Comparison of ENCODE assay signal across 8 cellular contexts in the genomic region with DNA sequence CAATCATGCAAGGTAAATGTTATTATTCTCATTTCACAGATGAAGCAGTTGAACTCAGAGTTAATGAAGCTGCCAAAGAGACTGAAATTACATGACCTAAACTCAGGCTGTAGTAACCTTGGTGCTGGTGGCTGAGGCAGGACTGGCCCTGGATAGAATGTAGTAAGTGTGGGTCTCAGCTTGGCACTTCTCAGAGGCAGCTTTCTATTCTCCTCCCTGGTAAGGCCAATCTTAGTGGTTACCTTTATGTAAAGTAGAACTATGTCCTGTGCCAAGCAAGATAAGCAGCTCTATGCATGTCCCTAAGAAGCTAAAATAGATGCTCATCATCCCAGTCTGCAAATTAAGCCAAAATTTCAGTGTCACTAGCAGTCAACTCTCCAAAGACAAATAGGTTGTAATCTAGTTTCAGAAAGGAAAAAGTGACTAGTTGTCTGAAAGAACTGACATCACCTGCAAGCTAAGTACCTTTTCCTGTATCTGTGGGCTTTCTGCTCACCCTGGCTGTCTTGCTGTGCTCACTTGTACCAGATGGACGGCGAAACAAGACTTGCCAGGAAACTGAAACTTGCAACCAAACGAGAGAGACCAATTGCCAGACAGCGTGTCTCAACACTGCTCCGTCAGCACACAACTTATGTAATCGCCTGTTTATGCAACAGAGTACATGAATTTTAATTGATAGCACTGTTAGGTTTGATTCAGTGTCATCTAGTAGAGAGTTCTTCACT. TPM values are rescaled to one million over a fixed set of nuclear protein-coding genes. Genes with fewer than 3 reads are reported as not detected.
DNase-seq lines count a peak whose midpoint lies in the region; ATAC-seq and TF ChIP-seq lines count a peak whose summit lies in the region.

No MANE protein-coding gene starts in this region.

- DNase-seq in GM19238 (ENCODE audit: insufficient read length, low spot score) (peak; percentile 37), dorsolateral prefrontal cortex (peak in 8 of 10 donors; percentile 12 to 69 (median 48)), sigmoid colon (peak; percentile 72), HuH-7 (ENCODE audit: low spot score) (no peak), NCI-H146 (lab: John Stamatoyannopoulos, UW) (no peak), NCI-H82 treated with DMSO at 0.1 percent for 48 hours (lab: John Stamatoyannopoulos, UW; ENCODE audit: unreplicated experiment) (no peak)
- peak; percentile 43 for DNase-seq in activated CD4-positive, alpha-beta T cell treated with anti-CD3 and anti-CD28 coated beads for 1 hour

- TF ChIP-seq CTCF in dorsolateral prefrontal cortex (IDR thresholded peaks at IDR 0.05 in 54 of 56, conservative IDR thresholded peaks at IDR 0.05 in 2 of 56; ENCODE audit: low read depth in 1 of 56, partially characterized antibody in 56 of 56) (no peak), sigmoid colon (IDR thresholded peaks at IDR 0.05) (no peak)

- ATAC-seq in HG03108 (IDR thresholded peaks at IDR 0.05; ENCODE audit: unreplicated experiment): peak; percentile 98

- intact Hi-C loops in dorsolateral prefrontal cortex (cut with DNase I) (no loop called here), sigmoid colon (cut with DNase I) (no loop called here)

- TF ChIP-seq POLR2A in sigmoid colon (IDR thresholded peaks at IDR 0.05): no peak

- no peaks in the 10 kb centered on the region for H3K4me1 ChIP-seq in sigmoid colon

- no peaks in the 10 kb centered on the region for H3K9me3 ChIP-seq in sigmoid colon

- H3K27me3 ChIP-seq in dorsolateral prefrontal cortex (peaks cover 0 to 3% (median 0%) of the 10 kb centered on the region in 45 donors), sigmoid colon (no peaks in the 10 kb centered on the region)

- no peak for TF ChIP-seq EP300 in sigmoid colon (IDR thresholded peaks at IDR 0.05)

- H3K4me3 ChIP-seq in dorsolateral prefrontal cortex (peak overlapping the region in 3 of 59 donors; percentile 2 to 12 (median 3)), sigmoid colon (no peak overlapping the region)

- WGBS in sigmoid colon, 2 donors: 39 to 72% methylated on average over 6 of the region's 6 CpGs

- peak overlapping the region in 48 of 59 donors; percentile 10 to 83 (median 58) for H3K27ac ChIP-seq in dorsolateral prefrontal cortex
- H3K27ac ChIP-seq in sigmoid colon: peak overlapping the region in 1 of 4 donors; percentile 23

- H3K36me3 ChIP-seq in sigmoid colon: no peaks in the 10 kb centered on the region

RNA-seq across cellular contexts. Expression of a gene that starts 43.7 kb away (rescaled TPM):
- total RNA-seq in dorsolateral prefrontal cortex (1 to 10 TPM in 108 of 120 experiments, under 1 TPM in 12; 0.35 to 8.8 (median 2.3) TPM), sigmoid colon (1 to 10 TPM in 3 of 4 donors, not detected in 1; 1.4 to 6.7 (median 2.1) TPM)
- polyA plus RNA-seq in sigmoid colon: 1 to 10 TPM in 1 of 3 donors, under 1 TPM in 1, not detected in 1; 0.60 to 3.2 TPM

Comparison
In these comparisons a context has a peak if more than half of its experiments do, and no peak if none do; other contexts are left out.
1. DNase-seq: peak in GM19238 (single experiment), activated CD4-positive, alpha-beta T cell treated with anti-CD3 and anti-CD28 coated beads for 1 hour (single experiment), dorsolateral prefrontal cortex (8 of 10) and sigmoid colon (single experiment); none in HuH-7 (single experiment), NCI-H146 (single experiment) and NCI-H82 treated with DMSO at 0.1 percent for 48 hours (single experiment).